In genomic region chr5:36440300-36440699, GRCh38 we compare ENCODE assay signal across 2 cellular contexts.
A peak's percentile ranks its signal among the peaks of the same experiment; 100 is the strongest.
TF ChIP-seq lines count a peak whose summit lies in the region.

No MANE protein-coding gene starts in this region.

TF ChIP-seq in K562, 482 proteins besides CTCF, POLR2A, EP300 and RAD21:
- TF ChIP-seq OTX1 (CRISPR knock-in tag; IDR thresholded peaks at IDR 0.05) (no peak), USF2 (CRISPR knock-in tag; IDR thresholded peaks at IDR 0.05) (no peak), EZH2 (IDR thresholded peaks at IDR 0.05; ENCODE audit: borderline replicate concordance, low read depth, low read length) (no peak), TBP (optimal IDR thresholded peaks at IDR 0.05; ENCODE audit: low read depth, low read length) (peak; percentile 22), ZBTB17 (CRISPR knock-in tag; IDR thresholded peaks at IDR 0.05) (no peak)

TF ChIP-seq in H1, 55 proteins besides CTCF, POLR2A, EP300 and RAD21:
- TF ChIP-seq TCF12 (IDR thresholded peaks at IDR 0.05; ENCODE audit: low read depth, low read length), result no peak
